In genomic region chr10:98377536-98377935, GRCh38 we compare ENCODE assay signal across 19 cellular contexts. TPM values are rescaled to one million over a fixed set of nuclear protein-coding genes. Genes with fewer than 3 reads are reported as not detected.
DNase-seq lines count a peak whose midpoint lies in the region; FAIRE-seq and TF ChIP-seq lines count a peak whose summit lies in the region.
"Had no signal": no experiment of that assay in that cellular context is flagged by ENCODE, and none has a peak within 500 bp of the region (broad histone marks: within the 10 kb centered on the region; RNA-seq: fewer than 3 reads in every experiment).

No MANE protein-coding gene starts in this region.

- no TSS peak for BruUV-seq in mammary epithelial cell (replicated peaks; lab: Mats Ljungman, UMichigan)

- H3K4me1 ChIP-seq in mesendoderm (ENCODE audit: control insufficient read depth, low read depth, low read length) = peaks cover 12% of the 10 kb centered on the region
- peaks cover 14% of the 10 kb centered on the region for H3K4me1 ChIP-seq in mammary epithelial cell (ENCODE audit: insufficient read depth, low read length)
- H3K4me1 ChIP-seq: BLaER1, Caco-2 had no signal

- no peak overlapping the region for H2BK5ac ChIP-seq in mesendoderm (ENCODE audit: low read length)

- H3K27ac ChIP-seq in mesendoderm (ENCODE audit: low read depth, low read length) = no peak overlapping the region
- H3K27ac ChIP-seq in mammary epithelial cell (ENCODE audit: insufficient read depth, low read depth, low read length) = no peak overlapping the region
- H3K27ac ChIP-seq: 22Rv1, BLaER1, C4-2B had no signal

- TF ChIP-seq CTCF in mammary epithelial cell (conservative IDR thresholded peaks at IDR 0.05 in 1 of 2, IDR thresholded peaks at IDR 0.05 in 1 of 2; ENCODE audit: extremely low read depth in 1 of 2, insufficient read depth in 1 of 2, low read depth in 1 of 2, low read length in 2 of 2) = no peak

- H3K79me1 ChIP-seq in mesendoderm (ENCODE audit: low read length) = no peaks in the 10 kb centered on the region

- intact Hi-C loops in mammary epithelial cell (cut with micrococcal nuclease) = no loop called here

- H4K5ac ChIP-seq in mesendoderm (ENCODE audit: low read length) = no peak overlapping the region

- no peak overlapping the region for H2AFZ ChIP-seq in mammary epithelial cell (ENCODE audit: low read depth, low read length)

- WGBS in mesendoderm (ENCODE audit: extremely low coverage, insufficient coverage, low lambda C conversion rate) = no CpG with 5 or more reads among the region's 3 CpGs
- 89% methylated on average over 3 of the region's 3 CpGs for WGBS in mammary epithelial cell (ENCODE audit: low coverage, missing lambda C conversion rate)

- no peaks in the 10 kb centered on the region for H3K27me3 ChIP-seq in mesendoderm (ENCODE audit: insufficient read depth, low read length, poor library complexity)
- H3K27me3 ChIP-seq in mammary epithelial cell (ENCODE audit: insufficient read depth, low read length) = no peaks in the 10 kb centered on the region
- H3K27me3 ChIP-seq: BLaER1 had no signal

- H3K23ac ChIP-seq in mesendoderm (ENCODE audit: low read length) = no peak overlapping the region

- H3K4ac ChIP-seq in mesendoderm (ENCODE audit: low read depth, low read length) = no peak overlapping the region

- H3K4me3 ChIP-seq in mesendoderm (ENCODE audit: low read length) (no peak overlapping the region), mammary epithelial cell (replicated peaks in 1 of 3; ENCODE audit: insufficient read depth in 1 of 3, low read depth in 2 of 3, low read length in 3 of 3) (no peak overlapping the region)
- H3K4me3 ChIP-seq: BLaER1 had no signal

- H3K9ac ChIP-seq in mesendoderm (ENCODE audit: low read length) (no peak overlapping the region), mammary epithelial cell (ENCODE audit: insufficient read depth, low read length) (no peak overlapping the region)
- H3K9ac ChIP-seq: BLaER1 had no signal

- dilution Hi-C loops in mammary epithelial cell (cut with HindIII; ENCODE audit: low sequenced_read_pairs) = no loop called here

- no peaks in the 10 kb centered on the region for H3K36me3 ChIP-seq in mesendoderm (ENCODE audit: control insufficient read depth, insufficient read depth, low read length)
- no peaks in the 10 kb centered on the region for H3K36me3 ChIP-seq in mammary epithelial cell (ENCODE audit: insufficient read depth, low read length)

- H4K20me1 ChIP-seq in mammary epithelial cell (ENCODE audit: insufficient read depth, low read length) = no peaks in the 10 kb centered on the region
- H4K20me1 ChIP-seq: BLaER1 had no signal

- peak overlapping the region; percentile 60 for H2AK5ac ChIP-seq in mesendoderm (ENCODE audit: low read length)

- H3K56ac ChIP-seq in mesendoderm (ENCODE audit: low read length) = no peak overlapping the region

- H4K8ac ChIP-seq in mesendoderm (ENCODE audit: low read depth, low read length) = no peak overlapping the region

- no peak overlapping the region for H2BK120ac ChIP-seq in mesendoderm (ENCODE audit: low read depth, low read length)

- H3K9me3 ChIP-seq in mammary epithelial cell (replicated peaks; ENCODE audit: insufficient read depth, low read length) = no peaks in the 10 kb centered on the region
- H3K9me3 ChIP-seq: BLaER1, Caco-2 had no signal

- no peak overlapping the region for H3K18ac ChIP-seq in mesendoderm (ENCODE audit: low read length)

- in situ Hi-C loops in mammary epithelial cell (cut with MboI; ENCODE audit: low sequenced_read_pairs in 2 of 2) = no loop called here

- H3K79me2 ChIP-seq in mesendoderm (ENCODE audit: control insufficient read depth, insufficient read depth, low read length) = no peaks in the 10 kb centered on the region
- H3K79me2 ChIP-seq in mammary epithelial cell (ENCODE audit: insufficient read depth, low read length) = no peaks in the 10 kb centered on the region

- H2BK15ac ChIP-seq in mesendoderm (replicated peaks; ENCODE audit: low read depth) = no peak overlapping the region

- H3K4me2 ChIP-seq in mesendoderm (ENCODE audit: low read length) (no peak overlapping the region), mammary epithelial cell (ENCODE audit: insufficient read depth, low read depth, low read length) (no peak overlapping the region)
- H3K4me2 ChIP-seq: BLaER1 had no signal

- CTCF ChIA-PET in mammary epithelial cell (lab: Charles Lee; ENCODE audit: low non-redundant PET) = no interaction called here

- peak; percentile 23 for FAIRE-seq in urothelium cell line (lab: Jason Lieb, UNC)
- FAIRE-seq: A204.1, G401.6 had no signal

- DNase-seq in activated effector memory CD4-positive, alpha-beta T cell treated with anti-CD3 and anti-CD28 coated beads, Interleukin-2, amount 50 U/mL, for 16 hours = peak; percentile 50
- DNase-seq in activated effector memory CD4-positive, alpha-beta T cell treated with Interleukin-2 at 50 U/mL for 16 hours = no peak
- DNase-seq in mesendoderm (no peak), urothelium cell line (ENCODE audit: low spot score) (no peak), mammary epithelial cell (no peak)
- no peak for DNase-seq in stimulated activated CD4-positive, alpha-beta T cell treated with anti-CD3 and anti-CD28 coated beads, Interleukin-4, amount 100 ng/mL, for 24 hours
- DNase-seq: Caco-2; CD4-positive, CD25-positive, alpha-beta regulatory T cell; CD8-positive, alpha-beta T cell; DMS153; DND-41; GOT3; H7; HCEC 1CT had no signal

RNA-seq across cellular contexts. Expression of gene PYROXD2, which starts 37.4 kb away (rescaled TPM):
- polyA plus RNA-seq in mesendoderm (2013, experiment 1 of 2) = 0.48 TPM
- polyA plus RNA-seq in mesendoderm (2013, experiment 2 of 2) = 1.2 TPM
- 10 to 100 TPM in 1 of 2 donors, 1 to 10 TPM in 1; 8.3 to 10.2 TPM for total RNA-seq in mammary epithelial cell
- polyA plus RNA-seq in mammary epithelial cell = 11.0 TPM
- 1.4 TPM for polyA minus RNA-seq in mammary epithelial cell
